Comparison of ENCODE assay signal across 15 cellular contexts in genomic region chr13:40385858-40386180, GRCh38.
A peak's percentile ranks its signal among the peaks of the same experiment; 100 is the strongest.
DNase-seq lines count a peak whose midpoint lies in the region; ATAC-seq and TF ChIP-seq lines count a peak whose summit lies in the region.
"Had no signal": no experiment of that assay in that cellular context is flagged by ENCODE, and none has a peak within 500 bp of the region (broad histone marks: within the 10 kb centered on the region; RNA-seq: fewer than 3 reads in every experiment).

No MANE protein-coding gene starts in this region.

- H3K4me1 Mint-ChIP-seq in MCF 10A (ENCODE audit: insufficient read depth, unreplicated experiment), result peaks cover 28% of the 10 kb centered on the region
- peaks cover 28% of the 10 kb centered on the region for H3K4me1 Mint-ChIP-seq in activated T-helper 17 cell treated with anti-CD3 and anti-CD28 coated beads, Interleukin-2, amount 50 U/mL, for 72 hours
- peaks cover 38 to 62% (median 56%) of the 10 kb centered on the region in 7 donors for H3K4me1 Mint-ChIP-seq in naive thymus-derived CD4-positive, alpha-beta T cell

- intact Hi-C loops in MCF 10A (cut with micrococcal nuclease), result no loop called here
- intact Hi-C loops in breast epithelium (cut with DNase I; ENCODE audit: low total_unique reads), result no loop called here
- intact Hi-C loops in naive thymus-derived CD4-positive, alpha-beta T cell (cut with micrococcal nuclease), result loop anchor here (5.0 kb wide), 6 partner anchors 216 to 1349 kb away; partner anchors contain the start of genes KBTBD6 (in 1 of the 2), NHLRC3 (in 1 of the 2) and PROSER1 (in 1 of the 2)
- intact Hi-C loops in heart left ventricle (cut with DNase I), result loop anchor here in 1 of 10 donors (10.0 kb wide), 1 partner anchor 321 kb away; no protein-coding TSS in a partner anchor

- H3K36me3 Mint-ChIP-seq in MCF 10A (ENCODE audit: insufficient read depth, unreplicated experiment), result peaks cover 4% of the 10 kb centered on the region
- no peaks in the 10 kb centered on the region for H3K36me3 Mint-ChIP-seq in activated T-helper 17 cell treated with anti-CD3 and anti-CD28 coated beads, Interleukin-2, amount 50 U/mL, for 72 hours (ENCODE audit: low read depth)
- peaks cover 0 to 20% (median 0%) of the 10 kb centered on the region in 5 donors for H3K36me3 Mint-ChIP-seq in naive thymus-derived CD4-positive, alpha-beta T cell

- TF ChIP-seq CTCF in MCF 10A (IDR thresholded peaks at IDR 0.05; ENCODE audit: unreplicated experiment), result no peak
- no peak for TF ChIP-seq CTCF in breast epithelium (IDR thresholded peaks at IDR 0.05)
- TF ChIP-seq CTCF in heart left ventricle (IDR thresholded peaks at IDR 0.05), result no peak

- POLR2A ChIA-PET in MCF 10A (lab: Yijun Ruan, JAX), result no interaction called here
- POLR2A ChIA-PET in naive thymus-derived CD4-positive, alpha-beta T cell (lab: Charles Lee), result interaction anchor here (1.2 kb wide), 1 partner anchor 198 kb away, joined by 5 read pairs; no protein-coding TSS in a partner anchor

- H3K4me1 ChIP-seq in breast epithelium (no peaks in the 10 kb centered on the region), heart left ventricle (peaks cover 0 to 7% (median 0%) of the 10 kb centered on the region in 12 donors), SJCRH30 (peaks cover 14% of the 10 kb centered on the region)
- peaks cover 19 to 23% of the 10 kb centered on the region in 2 donors for H3K4me1 ChIP-seq in naive thymus-derived CD4-positive, alpha-beta T cell (ENCODE audit: control insufficient read depth in 2 of 2, insufficient read depth in 2 of 2, low read length in 2 of 2)
- H3K4me1 ChIP-seq: Peyer's patch had no signal

- ATAC-seq in activated T-helper 17 cell treated with anti-CD3 and anti-CD28 coated beads, Interleukin-2, amount 50 U/mL, for 72 hours (replicated peaks), result no peak
- no peak for ATAC-seq in naive thymus-derived CD4-positive, alpha-beta T cell
- no peak for ATAC-seq in heart left ventricle

- H3K36me3 ChIP-seq in breast epithelium (no peaks in the 10 kb centered on the region), heart left ventricle (no peaks in the 10 kb centered on the region), SJCRH30 (no peaks in the 10 kb centered on the region)
- no peaks in the 10 kb centered on the region for H3K36me3 ChIP-seq in naive thymus-derived CD4-positive, alpha-beta T cell (ENCODE audit: control insufficient read depth in 2 of 3, insufficient read depth in 3 of 3, low read length in 3 of 3)
- H3K36me3 ChIP-seq: Peyer's patch had no signal

- no peak overlapping the region for H3K4me3 Mint-ChIP-seq in MCF 10A (ENCODE audit: unreplicated experiment)
- H3K4me3 Mint-ChIP-seq in activated T-helper 17 cell treated with anti-CD3 and anti-CD28 coated beads, Interleukin-2, amount 50 U/mL, for 72 hours, result no peak overlapping the region
- H3K4me3 Mint-ChIP-seq in naive thymus-derived CD4-positive, alpha-beta T cell, result peak overlapping the region in 2 of 10 donors; percentile 2 to 43

- H3K27me3 Mint-ChIP-seq in MCF 10A (ENCODE audit: insufficient read depth, unreplicated experiment), result no peaks in the 10 kb centered on the region
- no peaks in the 10 kb centered on the region for H3K27me3 Mint-ChIP-seq in activated T-helper 17 cell treated with anti-CD3 and anti-CD28 coated beads, Interleukin-2, amount 50 U/mL, for 72 hours
- no peaks in the 10 kb centered on the region for H3K27me3 Mint-ChIP-seq in naive thymus-derived CD4-positive, alpha-beta T cell

- no TSS peak for BruUV-seq in MCF 10A (replicated peaks; lab: Mats Ljungman, UMichigan)

- TF ChIP-seq POLR2A in breast epithelium (IDR thresholded peaks at IDR 0.05) (no peak), heart left ventricle (IDR thresholded peaks at IDR 0.05) (no peak)

- CTCF ChIA-PET in MCF 10A (lab: Yijun Ruan, JAX), result no interaction called here
- CTCF ChIA-PET in naive thymus-derived CD4-positive, alpha-beta T cell (lab: Charles Lee), result no interaction called here

- H3K27ac ChIP-seq in breast epithelium (no peak overlapping the region), heart left ventricle (no peak overlapping the region), SJCRH30 (no peak overlapping the region)
- no peak overlapping the region for H3K27ac ChIP-seq in naive thymus-derived CD4-positive, alpha-beta T cell (ENCODE audit: low read depth, low read length)
- H3K27ac ChIP-seq: Peyer's patch had no signal

- H3K27me3 ChIP-seq in breast epithelium, result no peaks in the 10 kb centered on the region
- no peaks in the 10 kb centered on the region for H3K27me3 ChIP-seq in naive thymus-derived CD4-positive, alpha-beta T cell (ENCODE audit: control insufficient read depth in 2 of 2, insufficient read depth in 2 of 2, low read length in 2 of 2)
- no peaks in the 10 kb centered on the region for H3K27me3 ChIP-seq in heart left ventricle
- H3K27me3 ChIP-seq in SJCRH30, result no peaks in the 10 kb centered on the region
- H3K27me3 ChIP-seq: Peyer's patch had no signal

- WGBS in heart left ventricle, 4 donors, result 95 to 100% (median 99%) methylated on average over 4 of the region's 4 CpGs

- peak overlapping the region; percentile 92 for H3K27ac Mint-ChIP-seq in MCF 10A (ENCODE audit: low read depth, unreplicated experiment)
- H3K27ac Mint-ChIP-seq in activated T-helper 17 cell treated with anti-CD3 and anti-CD28 coated beads, Interleukin-2, amount 50 U/mL, for 72 hours, result peak overlapping the region; percentile 4
- H3K27ac Mint-ChIP-seq in naive thymus-derived CD4-positive, alpha-beta T cell, result peak overlapping the region in 8 of 9 donors; percentile 10 to 98 (median 70)

- DNase-seq in MCF 10A (ENCODE audit: unreplicated experiment) (no peak), breast epithelium (ENCODE audit: low spot score in 2 of 2) (no peak), heart left ventricle (no peak), SJCRH30 (no peak), KG1 (lab: John Stamatoyannopoulos, UW) (no peak)
- no peak for DNase-seq in naive thymus-derived CD4-positive, alpha-beta T cell
- DNase-seq: AML-193, DMS153, NCI-H1417, NCI-H1930, NCI-H2171, NCI-H510A, Peyer's patch, SHP77 had no signal

- H3K4me3 ChIP-seq in breast epithelium, result no peak overlapping the region
- no peak overlapping the region for H3K4me3 ChIP-seq in naive thymus-derived CD4-positive, alpha-beta T cell (ENCODE audit: low read length)
- H3K4me3 ChIP-seq in heart left ventricle, result no peak overlapping the region
- H3K4me3 ChIP-seq in SJCRH30, result no peak overlapping the region
- H3K4me3 ChIP-seq: Peyer's patch had no signal

- H3K9me3 ChIP-seq in breast epithelium (no peaks in the 10 kb centered on the region), heart left ventricle (no peaks in the 10 kb centered on the region), SJCRH30 (replicated peaks) (no peaks in the 10 kb centered on the region)
- no peaks in the 10 kb centered on the region for H3K9me3 ChIP-seq in naive thymus-derived CD4-positive, alpha-beta T cell (ENCODE audit: control insufficient read depth in 2 of 3, low read length in 3 of 3)
- H3K9me3 ChIP-seq: Peyer's patch had no signal

- no peaks in the 10 kb centered on the region for H3K9me3 Mint-ChIP-seq in MCF 10A (ENCODE audit: unreplicated experiment)
- H3K9me3 Mint-ChIP-seq in activated T-helper 17 cell treated with anti-CD3 and anti-CD28 coated beads, Interleukin-2, amount 50 U/mL, for 72 hours, result no peaks in the 10 kb centered on the region
- peaks cover 0 to 8% (median 0%) of the 10 kb centered on the region in 11 donors for H3K9me3 Mint-ChIP-seq in naive thymus-derived CD4-positive, alpha-beta T cell

Comparison
In these comparisons a context has a peak if more than half of its experiments do, and no peak if none do; other contexts are left out.
1. H3K27ac Mint-ChIP-seq: peak in every context shown above with its lines; median percentile 92 in MCF 10A; 70 in naive thymus-derived CD4-positive, alpha-beta T cell; 4 in activated T-helper 17 cell treated with anti-CD3 and anti-CD28 coated beads, Interleukin-2, amount 50 U/mL, for 72 hours.
2. intact Hi-C loops: an anchor here in naive thymus-derived CD4-positive, alpha-beta T cell (5.0 kb wide); none called in MCF 10A and breast epithelium.